ENCODE assay signal across 8 cellular contexts in the genomic region with DNA sequence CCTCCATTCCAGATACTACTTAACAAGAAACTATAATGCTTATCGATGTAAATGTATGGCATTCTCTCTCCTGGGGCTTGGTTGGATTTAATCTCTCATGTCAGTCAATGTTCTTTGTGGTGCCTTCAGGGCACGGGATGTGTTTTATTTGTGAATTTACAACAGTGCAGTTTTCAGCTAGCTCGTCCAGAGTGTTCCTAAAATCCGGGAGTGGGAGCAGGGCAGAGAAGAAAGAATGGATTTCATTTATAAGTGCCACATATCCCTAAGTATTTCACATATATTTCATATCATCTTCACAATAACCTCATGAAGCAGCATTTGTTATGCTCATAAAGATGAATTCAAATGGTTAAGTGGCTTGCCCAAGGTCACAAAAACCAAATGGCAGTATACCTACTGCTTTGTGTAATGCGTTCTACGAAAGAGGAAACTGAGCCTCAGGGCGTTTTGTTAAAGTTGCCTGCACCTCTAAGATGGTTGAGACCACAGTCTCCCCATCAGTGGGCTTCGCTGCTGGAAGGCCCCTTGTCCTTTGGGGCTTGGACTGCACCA.
DNase-seq lines count a peak whose midpoint lies in the region; ATAC-seq and TF ChIP-seq lines count a peak whose summit lies in the region.

No MANE protein-coding gene starts in this region.

- H3K27ac ChIP-seq in thoracic aorta, result peak overlapping the region; percentile 85 to 88

- peak; percentile 3 for ATAC-seq in HG03066 (IDR thresholded peaks at IDR 0.05; ENCODE audit: low read depth, unreplicated experiment)
- ATAC-seq in WTC11, result no peak
- no peak for ATAC-seq in thoracic aorta (ENCODE audit: insufficient number of reproducible peaks, low FRiP score, low read depth)

- no peaks in the 10 kb centered on the region for H3K27me3 Mint-ChIP-seq in activated naive CD4-positive, alpha-beta T cell treated with anti-CD3 and anti-CD28 coated beads, Interleukin-2, amount 50 U/mL, for 24 hours
- H3K27me3 Mint-ChIP-seq in WTC11 (ENCODE audit: low read depth), result peaks cover 11% of the 10 kb centered on the region

- peak overlapping the region; percentile 88 for H3K4me3 ChIP-seq in iPS-18c (ENCODE audit: insufficient read depth, low read depth, low read length)
- H3K4me3 ChIP-seq in thoracic aorta, result peak overlapping the region; percentile 94

- no peaks in the 10 kb centered on the region for H3K27me3 ChIP-seq in thoracic aorta (replicated peaks; ENCODE audit: insufficient read depth)

- H3K27ac Mint-ChIP-seq in activated naive CD4-positive, alpha-beta T cell treated with anti-CD3 and anti-CD28 coated beads, Interleukin-2, amount 50 U/mL, for 24 hours, result peak overlapping the region; percentile 99
- H3K27ac Mint-ChIP-seq in WTC11, result no peak overlapping the region

- CTCF ChIA-PET in WTC11 (lab: Charles Lee), result interaction anchor here (0.7 to 7.9 kb wide), 27 partner anchors 8 to 332 kb away, joined by 3 to 116 read pairs (median 4); no protein-coding TSS in a partner anchor

- DNase-seq in activated naive CD4-positive, alpha-beta T cell treated with Interleukin-2 at 50 U/mL for 16 hours, result no peak
- DNase-seq in WTC11 (ENCODE audit: low spot score), result no peak
- no peak for DNase-seq in thoracic aorta (ENCODE audit: low spot score)
- DNase-seq in activated effector memory CD4-positive, alpha-beta T cell treated with Interleukin-2 at 50 U/mL for 16 hours, result no peak
- DNase-seq in NAMALWA (ENCODE audit: low spot score), result no peak

- peaks cover 28 to 33% of the 10 kb centered on the region in 2 donors for H3K4me1 ChIP-seq in thoracic aorta (ENCODE audit: control insufficient read depth in 1 of 2, low read depth in 2 of 2)

- H3K36me3 Mint-ChIP-seq in activated naive CD4-positive, alpha-beta T cell treated with anti-CD3 and anti-CD28 coated beads, Interleukin-2, amount 50 U/mL, for 24 hours, result no peaks in the 10 kb centered on the region
- no peaks in the 10 kb centered on the region for H3K36me3 Mint-ChIP-seq in WTC11

- TF ChIP-seq CTCF in WTC11 (IDR thresholded peaks at IDR 0.05), result no peak
- no peak for TF ChIP-seq CTCF in thoracic aorta (IDR thresholded peaks at IDR 0.05)

- peak overlapping the region; percentile 98 for H3K4me3 Mint-ChIP-seq in activated naive CD4-positive, alpha-beta T cell treated with anti-CD3 and anti-CD28 coated beads, Interleukin-2, amount 50 U/mL, for 24 hours
- peak overlapping the region; percentile 92 for H3K4me3 Mint-ChIP-seq in WTC11

- POLR2A ChIA-PET in WTC11 (lab: Charles Lee), result interaction anchor here (1.2 to 2.3 kb wide), 2 partner anchors 87 to 116 kb away, joined by 3 to 17 read pairs; no protein-coding TSS in a partner anchor

- no peaks in the 10 kb centered on the region for H3K9me3 ChIP-seq in iPS-18c (ENCODE audit: control insufficient read depth, insufficient read depth, low read length)
- H3K9me3 ChIP-seq in thoracic aorta, result no peaks in the 10 kb centered on the region

- H3K9me3 Mint-ChIP-seq in activated naive CD4-positive, alpha-beta T cell treated with anti-CD3 and anti-CD28 coated beads, Interleukin-2, amount 50 U/mL, for 24 hours, result no peaks in the 10 kb centered on the region
- H3K9me3 Mint-ChIP-seq in WTC11, result no peaks in the 10 kb centered on the region

- H3K4me1 Mint-ChIP-seq in activated naive CD4-positive, alpha-beta T cell treated with anti-CD3 and anti-CD28 coated beads, Interleukin-2, amount 50 U/mL, for 24 hours, result peaks cover 43% of the 10 kb centered on the region
- peaks cover 41% of the 10 kb centered on the region for H3K4me1 Mint-ChIP-seq in WTC11

- no peaks in the 10 kb centered on the region for H3K36me3 ChIP-seq in thoracic aorta

TF ChIP-seq in WTC11, 78 proteins besides CTCF, POLR2A, EP300 and RAD21:
- TF ChIP-seq EMX1 (CRISPR knock-in tag; IDR thresholded peaks at IDR 0.05), result no peak
- TF ChIP-seq, protein P1, sequence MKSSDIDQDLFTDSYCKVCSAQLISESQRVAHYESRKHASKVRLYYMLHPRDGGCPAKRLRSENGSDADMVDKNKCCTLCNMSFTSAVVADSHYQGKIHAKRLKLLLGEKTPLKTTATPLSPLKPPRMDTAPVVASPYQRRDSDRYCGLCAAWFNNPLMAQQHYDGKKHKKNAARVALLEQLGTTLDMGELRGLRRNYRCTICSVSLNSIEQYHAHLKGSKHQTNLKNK (CRISPR knock-in tag; IDR thresholded peaks at IDR 0.05), result no peak
- TF ChIP-seq MXD4 (CRISPR knock-in tag; IDR thresholded peaks at IDR 0.05; ENCODE audit: borderline replicate concordance), result no peak
- no peak for TF ChIP-seq FOXP1 (CRISPR knock-in tag; IDR thresholded peaks at IDR 0.05; ENCODE audit: borderline replicate concordance)
- TF ChIP-seq JUN (CRISPR knock-in tag; IDR thresholded peaks at IDR 0.05), result no peak
- no peak for TF ChIP-seq HMGA2 (CRISPR knock-in tag; IDR thresholded peaks at IDR 0.05)
- no peak for TF ChIP-seq NR1H2 (CRISPR knock-in tag; IDR thresholded peaks at IDR 0.05)
- TF ChIP-seq, protein P2, sequence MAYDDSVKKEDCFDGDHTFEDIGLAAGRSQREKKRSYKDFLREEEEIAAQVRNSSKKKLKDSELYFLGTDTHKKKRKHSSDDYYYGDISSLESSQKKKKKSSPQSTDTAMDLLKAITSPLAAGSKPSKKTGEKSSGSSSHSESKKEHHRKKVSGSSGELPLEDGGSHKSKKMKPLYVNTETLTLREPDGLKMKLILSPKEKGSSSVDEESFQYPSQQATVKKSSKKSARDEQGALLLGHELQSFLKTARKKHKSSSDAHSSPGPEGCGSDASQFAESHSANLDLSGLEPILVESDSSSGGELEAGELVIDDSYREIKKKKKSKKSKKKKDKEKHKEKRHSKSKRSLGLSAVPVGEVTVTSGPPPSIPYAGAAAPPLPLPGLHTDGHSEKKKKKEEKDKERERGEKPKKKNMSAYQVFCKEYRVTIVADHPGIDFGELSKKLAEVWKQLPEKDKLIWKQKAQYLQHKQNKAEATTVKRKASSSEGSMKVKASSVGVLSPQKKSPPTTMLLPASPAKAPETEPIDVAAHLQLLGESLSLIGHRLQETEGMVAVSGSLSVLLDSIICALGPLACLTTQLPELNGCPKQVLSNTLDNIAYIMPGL (CRISPR knock-in tag; IDR thresholded peaks at IDR 0.05), result no peak
- no peak for TF ChIP-seq ZNF219 (CRISPR knock-in tag; IDR thresholded peaks at IDR 0.05; ENCODE audit: borderline replicate concordance)
- TF ChIP-seq IRF2 (CRISPR knock-in tag; IDR thresholded peaks at IDR 0.05; ENCODE audit: borderline replicate concordance, low read depth), result no peak
- no peak for TF ChIP-seq KAT7 (CRISPR knock-in tag; IDR thresholded peaks at IDR 0.05; ENCODE audit: borderline replicate concordance)
